Comparison of ENCODE assay signal across 1 cellular context in the genomic region with DNA sequence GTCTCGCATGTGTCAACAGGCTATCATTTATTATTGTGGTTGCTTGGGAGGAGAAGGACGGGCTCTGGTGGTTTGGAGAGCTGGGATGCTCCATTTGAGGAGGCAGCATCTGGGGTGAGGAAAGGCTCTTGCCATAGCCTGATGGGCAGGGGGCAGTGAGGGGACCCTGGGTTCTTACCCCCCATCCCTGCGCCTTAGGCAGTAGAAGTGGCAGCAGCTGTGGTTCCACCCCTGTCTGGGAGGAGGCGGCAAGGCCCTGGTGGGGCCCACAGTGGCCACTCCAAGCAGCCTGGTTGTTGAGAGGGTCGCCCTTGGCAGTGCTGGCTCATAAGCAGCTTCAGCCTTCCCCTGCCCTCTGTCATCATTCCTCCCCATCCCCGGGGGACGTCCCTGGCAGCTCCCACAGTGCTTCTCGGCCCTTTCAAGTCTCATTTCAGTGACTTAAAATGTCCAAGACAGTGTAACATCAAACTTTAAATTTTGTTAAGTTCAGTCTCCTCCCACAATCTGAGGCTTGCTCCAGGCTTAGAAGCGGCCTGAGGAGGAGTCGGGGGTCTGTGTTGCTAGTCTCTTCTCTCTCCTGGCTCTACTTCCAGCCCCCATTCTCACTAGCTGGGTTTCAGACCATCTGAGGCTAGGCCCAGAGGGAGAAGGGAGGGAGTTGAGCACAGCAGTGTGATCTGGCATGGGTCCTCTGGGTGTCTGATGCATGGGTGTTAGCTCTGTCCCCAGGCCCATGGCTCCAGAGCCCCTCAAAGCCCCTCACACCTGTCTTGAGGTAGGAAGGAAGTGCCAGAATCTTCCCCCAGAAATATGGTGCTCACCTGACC.
TF ChIP-seq lines count a peak whose summit lies in the region.

No MANE protein-coding gene starts in this region.

TF ChIP-seq in K562, 482 proteins besides CTCF, POLR2A, EP300 and RAD21:
- TF ChIP-seq FOXA3 (CRISPR knock-in tag; conservative IDR thresholded peaks at IDR 0.05 in 1 of 2, IDR thresholded peaks at IDR 0.05 in 1 of 2), result no peak
- TF ChIP-seq, protein P1, sequence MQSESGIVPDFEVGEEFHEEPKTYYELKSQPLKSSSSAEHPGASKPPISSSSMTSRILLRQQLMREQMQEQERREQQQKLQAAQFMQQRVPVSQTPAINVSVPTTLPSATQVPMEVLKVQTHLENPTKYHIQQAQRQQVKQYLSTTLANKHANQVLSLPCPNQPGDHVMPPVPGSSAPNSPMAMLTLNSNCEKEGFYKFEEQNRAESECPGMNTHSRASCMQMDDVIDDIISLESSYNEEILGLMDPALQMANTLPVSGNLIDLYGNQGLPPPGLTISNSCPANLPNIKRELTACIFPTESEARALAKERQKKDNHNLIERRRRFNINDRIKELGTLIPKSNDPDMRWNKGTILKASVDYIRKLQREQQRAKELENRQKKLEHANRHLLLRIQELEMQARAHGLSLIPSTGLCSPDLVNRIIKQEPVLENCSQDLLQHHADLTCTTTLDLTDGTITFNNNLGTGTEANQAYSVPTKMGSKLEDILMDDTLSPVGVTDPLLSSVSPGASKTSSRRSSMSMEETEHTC (IDR thresholded peaks at IDR 0.05), result no peak
- TF ChIP-seq, protein P2, sequence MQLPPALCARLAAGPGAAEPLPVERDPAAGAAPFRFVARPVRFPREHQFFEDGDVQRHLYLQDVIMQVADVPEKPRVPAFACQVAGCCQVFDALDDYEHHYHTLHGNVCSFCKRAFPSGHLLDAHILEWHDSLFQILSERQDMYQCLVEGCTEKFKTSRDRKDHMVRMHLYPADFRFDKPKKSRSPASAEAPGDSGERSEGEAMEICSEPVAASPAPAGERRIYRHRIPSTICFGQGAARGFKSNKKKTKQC (CRISPR knock-in tag; IDR thresholded peaks at IDR 0.05), result no peak
- TF ChIP-seq ZNF121 (CRISPR knock-in tag; conservative IDR thresholded peaks at IDR 0.05), result no peak
- no peak for TF ChIP-seq FOXK1 (CRISPR knock-in tag; IDR thresholded peaks at IDR 0.05; ENCODE audit: borderline replicate concordance)
- TF ChIP-seq ZNF561 (CRISPR knock-in tag; conservative IDR thresholded peaks at IDR 0.05), result no peak
